In genomic region chr16:59180083-59180476, GRCh38 we compare ENCODE assay signal across 19 cellular contexts.
A peak's percentile ranks its signal among the peaks of the same experiment; 100 is the strongest.
DNase-seq lines count a peak whose midpoint lies in the region; ATAC-seq, FAIRE-seq and TF ChIP-seq lines count a peak whose summit lies in the region.
"Had no signal": no experiment of that assay in that cellular context is flagged by ENCODE, and none has a peak within 500 bp of the region (broad histone marks: within the 10 kb centered on the region; RNA-seq: fewer than 3 reads in every experiment).

No MANE protein-coding gene starts in this region.

- peak; percentile 91 to 93 for ATAC-seq in A549
- ATAC-seq in HepG2 = peak; percentile 96
- ATAC-seq in Right ventricle myocardium superior (ENCODE audit: poor library complexity) = no peak
- ATAC-seq in activated CD8-positive, alpha-beta T cell treated with anti-CD3 and anti-CD28 coated beads, Interleukin-2, amount 10 ng/mL, durations not matched to agents 7 days and 5 days = no peak
- ATAC-seq: GM12878, K562 had no signal

- no peaks in the 10 kb centered on the region for H3K36me3 ChIP-seq in HepG2 (replicated peaks in 1 of 2; ENCODE audit: control insufficient read depth in 1 of 2, insufficient read depth in 2 of 2, low read length in 2 of 2)
- H3K36me3 ChIP-seq: HAP-1 had no signal

- CTCF ChIA-PET in A549 (lab: Yijun Ruan, JAX) = interaction anchor here (1.7 kb wide), 1 partner anchor 31 kb away, joined by 5 read pairs; no protein-coding TSS in a partner anchor
- CTCF ChIA-PET in HepG2 (lab: Yijun Ruan, JAX; ENCODE audit: low intra/inter-chr PET ratio, low total read pairs) = no interaction called here
- CTCF ChIA-PET in activated CD8-positive, alpha-beta T cell treated with anti-CD3 and anti-CD28 coated beads, Interleukin-2, amount 10 ng/mL, durations not matched to agents 7 days and 5 days (lab: Charles Lee) = no interaction called here

- peak; percentile 13 to 86 for DNase-seq in A549 (ENCODE audit: low read depth in 1 of 2, low spot score in 1 of 2)
- peak; percentile 61 for DNase-seq in NCI-H774 (lab: John Stamatoyannopoulos, UW)
- DNase-seq in HepG2 (ENCODE audit: low spot score) = peak; percentile 76
- no peak for DNase-seq in SK-N-DZ (ENCODE audit: low spot score)
- no peak for DNase-seq in Right ventricle myocardium superior
- no peak for DNase-seq in activated CD8-positive, alpha-beta T cell treated with anti-CD3 and anti-CD28 coated beads, Interleukin-2, amount 10 ng/mL, durations not matched to agents 7 days and 5 days
- DNase-seq: AML-193; CD4-positive, alpha-beta memory T cell; DMS153; DND-41; GM23248; IMR-90 had no signal

- H3K4me3 Mint-ChIP-seq in activated CD8-positive, alpha-beta T cell treated with anti-CD3 and anti-CD28 coated beads, Interleukin-2, amount 10 ng/mL, durations not matched to agents 7 days and 5 days = no peak overlapping the region
- H3K4me3 Mint-ChIP-seq: CD14-positive monocyte; CD4-positive, alpha-beta memory T cell had no signal

- H3K4me2 ChIP-seq in A549 (peak overlapping the region; percentile 64), HepG2 (ENCODE audit: low read depth, low read length) (no peak overlapping the region)

- H3K4me1 Mint-ChIP-seq in activated CD8-positive, alpha-beta T cell treated with anti-CD3 and anti-CD28 coated beads, Interleukin-2, amount 10 ng/mL, durations not matched to agents 7 days and 5 days (ENCODE audit: low read depth) = no peaks in the 10 kb centered on the region
- H3K4me1 Mint-ChIP-seq: CD14-positive monocyte; CD4-positive, alpha-beta memory T cell had no signal

- H3K9me3 Mint-ChIP-seq in activated CD8-positive, alpha-beta T cell treated with anti-CD3 and anti-CD28 coated beads, Interleukin-2, amount 10 ng/mL, durations not matched to agents 7 days and 5 days (ENCODE audit: insufficient read depth) = no peaks in the 10 kb centered on the region

- no peak overlapping the region for H3K9ac ChIP-seq in HepG2 (ENCODE audit: insufficient read depth, low read depth, low read length)
- H3K9ac ChIP-seq: GM23248 had no signal

- peak; percentile 73 to 77; a peak in 4 of 5 replicates for TF ChIP-seq EP300 in A549 (IDR thresholded peaks at IDR 0.05)
- TF ChIP-seq EP300 in HepG2 (IDR thresholded peaks at IDR 0.05; ENCODE audit: low read depth in 2 of 2, low read length in 2 of 2) = peak in 1 of 2 experiments; percentile 55; a peak in 2 of 4 replicates
- no peak for TF ChIP-seq EP300 in HepG2 (CRISPR knock-in tag; IDR thresholded peaks at IDR 0.05; ENCODE audit: borderline replicate concordance)

- TF ChIP-seq CTCF in A549 (IDR thresholded peaks at IDR 0.05) = no peak
- TF ChIP-seq CTCF in C4-2B (conservative IDR thresholded peaks at IDR 0.05) = peak; percentile 6; the same call in 1 of the 2 replicates
- no peak for TF ChIP-seq CTCF in HepG2 (CRISPR knock-in tag; IDR thresholded peaks at IDR 0.05)

- no TSS peak for BruUV-seq in HepG2 (replicated peaks; lab: Mats Ljungman, UMichigan)

- H3K27me3 ChIP-seq in HepG2 (ENCODE audit: control insufficient read depth in 1 of 2, insufficient read depth in 2 of 2, low read length in 2 of 2) = no peaks in the 10 kb centered on the region; a peak in 1 of 5 replicates

- FAIRE-seq in A549 (lab: Jason Lieb, UNC) (peak; percentile 93), HepG2 (lab: Jason Lieb, UNC) (no peak)
- FAIRE-seq: A204.1, GM12878, K562 had no signal

- intact Hi-C loops in HepG2 (cut with micrococcal nuclease; ENCODE audit: unreplicated experiment) (loop anchor here (1.0 kb wide), 1 partner anchor 31 kb away; no protein-coding TSS in a partner anchor), Right ventricle myocardium superior (cut with DNase I) (no loop called here)

- H3K4me1 ChIP-seq in A549 (peaks cover 27% of the 10 kb centered on the region), HepG2 (ENCODE audit: insufficient read depth, low read length) (peaks cover 9% of the 10 kb centered on the region)
- H3K4me1 ChIP-seq: HAP-1 had no signal

- 0% methylated on average over 1 of the region's 1 CpG for WGBS in A549 (ENCODE audit: missing lambda C conversion rate)
- WGBS in HepG2 (ENCODE audit: low lambda C conversion rate) = 0% methylated on average over 1 of the region's 1 CpG

- H3K9me3 ChIP-seq in A549 (no peaks in the 10 kb centered on the region), HepG2 (ENCODE audit: low read length) (no peaks in the 10 kb centered on the region)
- H3K9me3 ChIP-seq: HAP-1 had no signal

- no peaks in the 10 kb centered on the region for H3K36me3 Mint-ChIP-seq in activated CD8-positive, alpha-beta T cell treated with anti-CD3 and anti-CD28 coated beads, Interleukin-2, amount 10 ng/mL, durations not matched to agents 7 days and 5 days (ENCODE audit: low read depth)
- H3K36me3 Mint-ChIP-seq: CD14-positive monocyte; CD4-positive, alpha-beta memory T cell had no signal

- no peak overlapping the region for H3K27ac Mint-ChIP-seq in activated CD8-positive, alpha-beta T cell treated with anti-CD3 and anti-CD28 coated beads, Interleukin-2, amount 10 ng/mL, durations not matched to agents 7 days and 5 days
- H3K27ac Mint-ChIP-seq: CD14-positive monocyte; CD4-positive, alpha-beta memory T cell had no signal

- in situ Hi-C loops in HepG2 (cut with HindIII; ENCODE audit: extremely low pct_ligation_motif_present, low pct_unique_long_range_greater_than_20kb) = no loop called here

- H3K79me2 ChIP-seq in HepG2 (ENCODE audit: insufficient read depth, low read length) = no peaks in the 10 kb centered on the region

- H2AFZ ChIP-seq in HepG2 (ENCODE audit: low read length) = no peak overlapping the region
- H2AFZ ChIP-seq: GM23248 had no signal

- no peak for TF ChIP-seq POLR2A in A549 (IDR thresholded peaks at IDR 0.05; ENCODE audit: low read length)
- TF ChIP-seq POLR2A in HepG2 (IDR thresholded peaks at IDR 0.05; ENCODE audit: insufficient read depth in 1 of 2, low read depth in 2 of 2, low read length in 2 of 2) = no peak

- H3K4me3 ChIP-seq in A549 = no peak overlapping the region
- H3K4me3 ChIP-seq in HepG2 (replicated peaks in 1 of 3; ENCODE audit: insufficient read depth in 1 of 3, low read depth in 2 of 3, low read length in 3 of 3) = no peak overlapping the region
- H3K4me3 ChIP-seq: GM12878, GM23248, HAP-1, K562 had no signal

- POLR2A ChIA-PET in A549 (lab: Yijun Ruan, JAX) = interaction anchor here (1.3 kb wide), 1 partner anchor 31 kb away, joined by 3 read pairs; no protein-coding TSS in a partner anchor
- POLR2A ChIA-PET in HepG2 (lab: Yijun Ruan, JAX) = no interaction called here
- POLR2A ChIA-PET in activated CD8-positive, alpha-beta T cell treated with anti-CD3 and anti-CD28 coated beads, Interleukin-2, amount 10 ng/mL, durations not matched to agents 7 days and 5 days (lab: Charles Lee) = no interaction called here

- H3K27ac ChIP-seq in A549 (peak overlapping the region in 1 of 2 experiments; percentile 60; a peak in 1 of 6 replicates), C4-2B (no peak overlapping the region), HepG2 (ENCODE audit: extremely low read length, insufficient read depth, low read length) (no peak overlapping the region)
- H3K27ac ChIP-seq: GM23248, HL-60 had no signal

- TF ChIP-seq RAD21 in A549 (conservative IDR thresholded peaks at IDR 0.05 in 1 of 2, IDR thresholded peaks at IDR 0.05 in 1 of 2) = peak; percentile 32 to 69; a peak in 4 of 5 replicates
- TF ChIP-seq RAD21 in HepG2 (CRISPR knock-in tag; IDR thresholded peaks at IDR 0.05) = no peak

- H3K27me3 Mint-ChIP-seq in activated CD8-positive, alpha-beta T cell treated with anti-CD3 and anti-CD28 coated beads, Interleukin-2, amount 10 ng/mL, durations not matched to agents 7 days and 5 days (ENCODE audit: low read depth) = no peaks in the 10 kb centered on the region
- H3K27me3 Mint-ChIP-seq: CD4-positive, alpha-beta memory T cell had no signal

- no peaks in the 10 kb centered on the region for H4K20me1 ChIP-seq in HepG2 (ENCODE audit: insufficient read depth, low read length)

TF ChIP-seq in A549, 52 proteins besides CTCF, POLR2A, EP300 and RAD21 (continues in another document):
- no peak for TF ChIP-seq E2F6 (IDR thresholded peaks at IDR 0.05; ENCODE audit: borderline replicate concordance, low read depth)
- peak; percentile 52 for TF ChIP-seq SMC3 (IDR thresholded peaks at IDR 0.05)
- peak; percentile 83 for TF ChIP-seq JUNB (IDR thresholded peaks at IDR 0.05)
- TF ChIP-seq CHD4 (IDR thresholded peaks at IDR 0.05; ENCODE audit: borderline replicate concordance) = no peak
- peak; percentile 62 for TF ChIP-seq ZFP36 (IDR thresholded peaks at IDR 0.05; ENCODE audit: borderline replicate concordance, partially characterized antibody)
- peak; percentile 81 for TF ChIP-seq GATA3 (IDR thresholded peaks at IDR 0.05; ENCODE audit: borderline replicate concordance)
- peak; percentile 60; the same call in 1 of the 2 replicates for TF ChIP-seq HOXB5 (CRISPR knock-in tag; IDR thresholded peaks at IDR 0.05)
- 0 out of 2 replicates have a peak, but pooled peaks have one; percentile 25 for TF ChIP-seq FOSL2 (IDR thresholded peaks at IDR 0.05)
- TF ChIP-seq FOSL2 (CRISPR knock-in tag; IDR thresholded peaks at IDR 0.05) = peak; percentile 36; the same call in 1 of the 2 replicates

TF ChIP-seq in HepG2, 621 proteins besides CTCF, POLR2A, EP300 and RAD21 (continues in another document):
- no peak for TF ChIP-seq ZNF513 (CRISPR knock-in tag; conservative IDR thresholded peaks at IDR 0.05)
- no peak for TF ChIP-seq THAP8 (CRISPR knock-in tag; IDR thresholded peaks at IDR 0.05; ENCODE audit: borderline replicate concordance)
- no peak for TF ChIP-seq ZKSCAN8 (CRISPR knock-in tag; IDR thresholded peaks at IDR 0.05; ENCODE audit: borderline replicate concordance)

Comparison
In these comparisons a context has a peak if more than half of its experiments do, and no peak if none do; other contexts are left out.
1. ATAC-seq: peak in A549 (2 of 2) and HepG2 (single experiment); none in Right ventricle myocardium superior (single experiment) and activated CD8-positive, alpha-beta T cell treated with anti-CD3 and anti-CD28 coated beads, Interleukin-2, amount 10 ng/mL, durations not matched to agents 7 days and 5 days (single experiment).
2. DNase-seq: peak in A549 (2 of 2), NCI-H774 (single experiment) and HepG2 (single experiment); none in SK-N-DZ (single experiment), Right ventricle myocardium superior (single experiment) and activated CD8-positive, alpha-beta T cell treated with anti-CD3 and anti-CD28 coated beads, Interleukin-2, amount 10 ng/mL, durations not matched to agents 7 days and 5 days (single experiment).
3. Of the 38 proteins assayed by ChIP-seq in both HepG2 and A549: peak only in HepG2: HDAC2; only in A549: BCL3, JUN, JUNB, MAX and RAD21; in both: FOSL2, SMC3 and ZFP36; in neither: 26; mixed calls (peak in some experiments, not most) for 3.